In genomic region chr1:230867903-230868735, GRCh38 we compare ENCODE assay signal across 8 cellular contexts. TPM values are rescaled to one million over a fixed set of nuclear protein-coding genes. Genes with fewer than 3 reads are reported as not detected.
A peak's percentile ranks its signal among the peaks of the same experiment; 100 is the strongest.
DNase-seq lines count a peak whose midpoint lies in the region; ATAC-seq and TF ChIP-seq lines count a peak whose summit lies in the region.

Gene C1orf198, minus strand, starts transcription at chr1:230868521. Its CDS starts 9 bp downstream, at chr1:230868512.

- no peaks in the 10 kb centered on the region for H3K9me3 Mint-ChIP-seq in CD4-positive, CD25-positive, alpha-beta regulatory T cell

- H3K27ac Mint-ChIP-seq in CD4-positive, CD25-positive, alpha-beta regulatory T cell, result peak within 1 kb of the TSS; percentile 64 to 89 (median 67)

- peak in 1 of 2 donors; percentile 38 for TF ChIP-seq POLR2A in suprapubic skin (IDR thresholded peaks at IDR 0.05)

- H3K27me3 ChIP-seq in CD4-positive, CD25-positive, alpha-beta regulatory T cell (ENCODE audit: control insufficient read depth, insufficient read depth, low read length), result peaks cover 10% of the 10 kb centered on the region
- no peaks in the 10 kb centered on the region for H3K27me3 ChIP-seq in suprapubic skin

- 1% methylated on average over 16 of the region's 96 CpGs for WGBS in suprapubic skin

- H3K4me3 Mint-ChIP-seq in CD4-positive, CD25-positive, alpha-beta regulatory T cell, result peak within 1 kb of the TSS; percentile 90 to 97 (median 92)

- H3K36me3 ChIP-seq in CD4-positive, CD25-positive, alpha-beta regulatory T cell (ENCODE audit: control insufficient read depth, insufficient read depth, low read length), result no peaks in the 10 kb centered on the region
- H3K36me3 ChIP-seq in suprapubic skin, result no peaks in the 10 kb centered on the region

- H3K27ac ChIP-seq in CD4-positive, CD25-positive, alpha-beta regulatory T cell (ENCODE audit: insufficient read depth, low read length, poor library complexity, severe bottlenecking), result no peak within 1 kb of the TSS
- H3K27ac ChIP-seq in suprapubic skin, result peak within 1 kb of the TSS; percentile 79

- peaks cover 15% of the 10 kb centered on the region for H3K4me1 ChIP-seq in CD4-positive, CD25-positive, alpha-beta regulatory T cell (ENCODE audit: control insufficient read depth, insufficient read depth, low read length, poor library complexity, severe bottlenecking)
- H3K4me1 ChIP-seq in suprapubic skin, result peaks cover 51% of the 10 kb centered on the region

- TF ChIP-seq CTCF in suprapubic skin (IDR thresholded peaks at IDR 0.05), result no peak

- TF ChIP-seq EP300 in suprapubic skin (IDR thresholded peaks at IDR 0.05), result no peak

- no peaks in the 10 kb centered on the region for H3K9me3 ChIP-seq in CD4-positive, CD25-positive, alpha-beta regulatory T cell (ENCODE audit: control insufficient read depth in 2 of 2, low read length in 2 of 2)
- no peaks in the 10 kb centered on the region for H3K9me3 ChIP-seq in suprapubic skin

- no peaks in the 10 kb centered on the region for H3K36me3 Mint-ChIP-seq in CD4-positive, CD25-positive, alpha-beta regulatory T cell

- peak within 1 kb of the TSS; percentile 71 for H3K4me3 ChIP-seq in CD4-positive, CD25-positive, alpha-beta regulatory T cell (ENCODE audit: low read depth, low read length)
- H3K4me3 ChIP-seq in suprapubic skin, result peak within 1 kb of the TSS; percentile 80

- peak; percentile 51 to 72 (median 67) for DNase-seq in CD4-positive, CD25-positive, alpha-beta regulatory T cell
- DNase-seq in RPMI7951 (ENCODE audit: low read depth) (peak; percentile 41), germinal center (ENCODE audit: low spot score) (peak; percentile 87), occipital lobe (lab: John Stamatoyannopoulos, UW) (peak; percentile 69), suprapubic skin (ENCODE audit: low spot score in 2 of 2) (peak in 1 of 2 donors; percentile 73)
- DNase-seq in activated gamma-delta T cell treated with anti-CD3 and anti-CD28 coated beads, Interleukin-2, amount 50 U/mL, for 16 hours (ENCODE audit: low read depth), result peak; percentile 66

- peaks cover 51% of the 10 kb centered on the region for H3K27me3 Mint-ChIP-seq in CD4-positive, CD25-positive, alpha-beta regulatory T cell

- H3K4me1 Mint-ChIP-seq in CD4-positive, CD25-positive, alpha-beta regulatory T cell, result peaks cover 6 to 32% (median 14%) of the 10 kb centered on the region in 4 donors

- ATAC-seq in CD4-positive, CD25-positive, alpha-beta regulatory T cell (ENCODE audit: low read depth in 2 of 2), result peak; percentile 88 to 91
- ATAC-seq in GM19395 (IDR thresholded peaks at IDR 0.05; ENCODE audit: unreplicated experiment) (peak; percentile 87), HG03520 (IDR thresholded peaks at IDR 0.05; ENCODE audit: unreplicated experiment) (peak; percentile 81)

RNA-seq across cellular contexts. Expression of gene C1orf198, which starts in this region (rescaled TPM):
- 3.8 TPM for total RNA-seq in CD4-positive, CD25-positive, alpha-beta regulatory T cell
- polyA plus RNA-seq in CD4-positive, CD25-positive, alpha-beta regulatory T cell, result 1 to 10 TPM; 3.1 to 5.3 (median 4.3) TPM
- 37.6 and 39.2 TPM in 2 replicates for total RNA-seq in RPMI7951 (2014; rRNA removed; shearing (Covaris generic))
- 14.5 TPM for total RNA-seq in occipital lobe
- total RNA-seq in suprapubic skin, result 10 to 100 TPM; 42.7 to 70.1 (median 52.5) TPM
